In genomic region chr4:52713456-52713937, GRCh38 we compare ENCODE assay signal across 8 cellular contexts. TPM values are rescaled to one million over a fixed set of nuclear protein-coding genes. Genes with fewer than 3 reads are reported as not detected.
A peak's percentile ranks its signal among the peaks of the same experiment; 100 is the strongest.
DNase-seq lines count a peak whose midpoint lies in the region; ATAC-seq, FAIRE-seq and TF ChIP-seq lines count a peak whose summit lies in the region.

No MANE protein-coding gene starts in this region.

- H3K9ac ChIP-seq in MM.1S (ENCODE audit: low read length), result peak overlapping the region; percentile 94

- no peaks in the 10 kb centered on the region for H3K27me3 ChIP-seq in CD8-positive, alpha-beta memory T cell (ENCODE audit: insufficient read depth, low read length, poor library complexity, severe bottlenecking)
- H3K27me3 ChIP-seq in MM.1S (replicated peaks; ENCODE audit: insufficient read depth, low read length) (no peaks in the 10 kb centered on the region), dorsolateral prefrontal cortex (no peaks in the 10 kb centered on the region)

- POLR2A ChIA-PET in CD8-positive, alpha-beta memory T cell (lab: Charles Lee), result interaction anchor here (1.8 to 3.1 kb wide), 3 partner anchors 9 to 1350 kb away, joined by 5 to 105 read pairs (median 11); partner anchors contain the start of gene DCUN1D4

- no peak for FAIRE-seq in D721Med (lab: Jason Lieb, UNC)

- no peaks in the 10 kb centered on the region for H3K9me3 ChIP-seq in CD8-positive, alpha-beta memory T cell (ENCODE audit: low read length)
- no peaks in the 10 kb centered on the region for H3K9me3 ChIP-seq in MM.1S (replicated peaks; ENCODE audit: insufficient read depth, low read length)

- TF ChIP-seq CTCF in MM.1S (IDR thresholded peaks at IDR 0.05; ENCODE audit: low read length) (no peak), dorsolateral prefrontal cortex (IDR thresholded peaks at IDR 0.05 in 54 of 56, conservative IDR thresholded peaks at IDR 0.05 in 2 of 56; ENCODE audit: low read depth in 1 of 56, partially characterized antibody in 56 of 56) (no peak), nephron progenitor cell (IDR thresholded peaks at IDR 0.05) (no peak), D721Med (IDR thresholded peaks at IDR 0.05; ENCODE audit: insufficient read depth, missing control alignments) (no peak)

- H3K4me3 ChIP-seq in CD8-positive, alpha-beta memory T cell (ENCODE audit: low read length), result peak overlapping the region; percentile 79
- H3K4me3 ChIP-seq in MM.1S (ENCODE audit: low read length) (peak overlapping the region; percentile 87), dorsolateral prefrontal cortex (peak overlapping the region in 58 of 59 donors; percentile 53 to 100 (median 91))

- intact Hi-C loops in dorsolateral prefrontal cortex (cut with DNase I), result loop anchor here (2.0 to 10.0 kb wide), 5 partner anchors 55 to 1351 kb away; partner anchors contain the start of genes RASL11B (in 2 of the 2), USP46 (in 2 of the 2) and CHIC2 (in 1 of the 2)

- H3K36me3 ChIP-seq in CD8-positive, alpha-beta memory T cell (ENCODE audit: insufficient read depth, low read length), result peaks cover 3% of the 10 kb centered on the region
- H3K36me3 ChIP-seq in MM.1S (replicated peaks; ENCODE audit: insufficient read depth, low read length), result peaks cover 19% of the 10 kb centered on the region

- peaks cover 8 to 41% (median 17%) of the 10 kb centered on the region in 3 donors for H3K36me3 Mint-ChIP-seq in CD8-positive, alpha-beta memory T cell
- H3K36me3 Mint-ChIP-seq in nephron progenitor cell (ENCODE audit: low read depth), result peaks cover 51% of the 10 kb centered on the region

- no peaks in the 10 kb centered on the region for H3K9me3 Mint-ChIP-seq in CD8-positive, alpha-beta memory T cell
- H3K9me3 Mint-ChIP-seq in nephron progenitor cell, result no peaks in the 10 kb centered on the region

- ATAC-seq in HG03354 (IDR thresholded peaks at IDR 0.05; ENCODE audit: poor library complexity, severe bottlenecking, unreplicated experiment), result no peak

- H3K79me2 ChIP-seq in MM.1S (ENCODE audit: low read length), result peaks cover 27% of the 10 kb centered on the region

- H3F3A ChIP-seq in MM.1S (ENCODE audit: insufficient read depth, low read length), result peaks cover 47% of the 10 kb centered on the region

- peak overlapping the region; percentile 93 to 96 (median 94) for H3K4me3 Mint-ChIP-seq in CD8-positive, alpha-beta memory T cell
- H3K4me3 Mint-ChIP-seq in nephron progenitor cell, result peak overlapping the region; percentile 93

- peak overlapping the region; percentile 80 to 97 (median 96) for H3K27ac Mint-ChIP-seq in CD8-positive, alpha-beta memory T cell
- no peak overlapping the region for H3K27ac Mint-ChIP-seq in nephron progenitor cell

- DNase-seq in CD8-positive, alpha-beta memory T cell, result no peak
- DNase-seq in MM.1S, result peak; percentile 31
- DNase-seq in dorsolateral prefrontal cortex, result no peak
- DNase-seq in nephron progenitor cell, result peak; percentile 20
- no peak for DNase-seq in SW480 (ENCODE audit: low spot score)
- DNase-seq in D721Med (ENCODE audit: insufficient read length, low spot score), result no peak
- no peak for DNase-seq in islet precursor cell

- peak overlapping the region; percentile 94 for H3K27ac ChIP-seq in CD8-positive, alpha-beta memory T cell (ENCODE audit: low read depth, low read length)
- H3K27ac ChIP-seq in MM.1S (ENCODE audit: low read length) (peak overlapping the region; percentile 78; the same call in 1 of the 2 replicates), dorsolateral prefrontal cortex (peak overlapping the region in 18 of 59 donors; percentile 3 to 96 (median 92))

- CTCF ChIA-PET in CD8-positive, alpha-beta memory T cell (lab: Charles Lee), result interaction anchor here (1.3 kb wide), 1 partner anchor 9 kb away, joined by 4 read pairs; no protein-coding TSS in a partner anchor

- peak overlapping the region; percentile 98 for H3K4me2 ChIP-seq in MM.1S (ENCODE audit: low read depth, low read length)

- H3K9me2 ChIP-seq in MM.1S (replicated peaks; ENCODE audit: insufficient read depth, low read length), result no peaks in the 10 kb centered on the region

- H3K4me1 ChIP-seq in CD8-positive, alpha-beta memory T cell (ENCODE audit: insufficient read depth, low read length), result peaks cover 38% of the 10 kb centered on the region
- peaks cover 21% of the 10 kb centered on the region; the same call in 1 of the 2 replicates for H3K4me1 ChIP-seq in MM.1S (ENCODE audit: low read length)

- no peak overlapping the region for H2AFZ ChIP-seq in MM.1S (ENCODE audit: low read length)

- no peaks in the 10 kb centered on the region for H3K27me3 Mint-ChIP-seq in CD8-positive, alpha-beta memory T cell
- peaks cover 9% of the 10 kb centered on the region for H3K27me3 Mint-ChIP-seq in nephron progenitor cell (ENCODE audit: low read depth, poor library complexity)

- H4K20me1 ChIP-seq in MM.1S (ENCODE audit: insufficient read depth, low read length), result no peaks in the 10 kb centered on the region; the same call in 1 of the 2 replicates

- peaks cover 43 to 65% (median 50%) of the 10 kb centered on the region in 3 donors for H3K4me1 Mint-ChIP-seq in CD8-positive, alpha-beta memory T cell
- H3K4me1 Mint-ChIP-seq in nephron progenitor cell, result peaks cover 31% of the 10 kb centered on the region

RNA-seq across cellular contexts. Expression of gene ERVMER34-1, which starts 37.7 kb away (rescaled TPM):
- total RNA-seq in CD8-positive, alpha-beta memory T cell, result under 1 TPM in 1 of 2 experiments, not detected in 1; 0.20 TPM
- polyA plus RNA-seq in CD8-positive, alpha-beta memory T cell, result not detected
- total RNA-seq in dorsolateral prefrontal cortex, result 1 to 10 TPM in 93 of 120 experiments, under 1 TPM in 27; 0.42 to 3.8 (median 1.4) TPM

RNA-seq across cellular contexts. Expression of gene USP46, which starts 54.4 kb away (rescaled TPM):
- total RNA-seq in CD8-positive, alpha-beta memory T cell, result 10 to 100 TPM; 15.6 to 16.9 TPM
- 5.8 TPM for polyA plus RNA-seq in CD8-positive, alpha-beta memory T cell
- total RNA-seq in dorsolateral prefrontal cortex, result 100 to 1,000 TPM in 76 of 120 experiments, 10 to 100 TPM in 44; 55.4 to 143 (median 107) TPM

Comparison
In these comparisons a context has a peak if more than half of its experiments do, and no peak if none do; other contexts are left out.
1. DNase-seq: peak in MM.1S (single experiment) and nephron progenitor cell (single experiment); none in CD8-positive, alpha-beta memory T cell (0 of 5), dorsolateral prefrontal cortex (0 of 10), SW480 (single experiment), D721Med (single experiment) and islet precursor cell (single experiment).
2. Peak in every context shown above with its lines, with median percentiles within 50 percentile points of each other: H3K4me3 ChIP-seq.